17 cellular contexts compared by ENCODE assay signal in genomic region chr12:89597210-89597609, GRCh38.
"Had no signal": no experiment of that assay in that cellular context is flagged by ENCODE, and none has a peak within 500 bp of the region (broad histone marks: within the 10 kb centered on the region; RNA-seq: fewer than 3 reads in every experiment).

No MANE protein-coding gene starts in this region.

- H2AFZ ChIP-seq: hepatocyte had no signal

- H3K4me3 ChIP-seq: esophagus muscularis mucosa, hepatocyte, left ventricle myocardium inferior, suprapubic skin had no signal

- H3K4me3 Mint-ChIP-seq: activated CD4-positive, alpha-beta memory T cell treated with anti-CD3 and anti-CD28 coated beads for 36 hours; naive thymus-derived CD8-positive, alpha-beta T cell; T-helper 2 cell treated with Interferon-gamma antibody and Interleukin-4, amounts not matched to agents 5 μg/mL and 100 μg/mL, for 36 hours had no signal

- ATAC-seq: naive thymus-derived CD8-positive, alpha-beta T cell had no signal

- H3K27me3 ChIP-seq: esophagus muscularis mucosa, hepatocyte, suprapubic skin had no signal

- H3K4me2 ChIP-seq: hepatocyte had no signal

- H3K4me1 ChIP-seq: esophagus muscularis mucosa, left ventricle myocardium inferior, suprapubic skin had no signal

- H3K27ac ChIP-seq: esophagus muscularis mucosa, hepatocyte, left ventricle myocardium inferior, suprapubic skin had no signal

- H3K27ac Mint-ChIP-seq: T-helper 2 cell treated with Interferon-gamma antibody and Interleukin-4, amounts not matched to agents 5 μg/mL and 100 μg/mL, for 36 hours had no signal

- H3K9me3 Mint-ChIP-seq: activated CD4-positive, alpha-beta memory T cell treated with anti-CD3 and anti-CD28 coated beads for 36 hours; naive thymus-derived CD8-positive, alpha-beta T cell; T-helper 2 cell treated with Interferon-gamma antibody and Interleukin-4, amounts not matched to agents 5 μg/mL and 100 μg/mL, for 36 hours had no signal

- H3K27me3 Mint-ChIP-seq: activated CD4-positive, alpha-beta memory T cell treated with anti-CD3 and anti-CD28 coated beads for 36 hours; naive thymus-derived CD8-positive, alpha-beta T cell had no signal

- DNase-seq: activated CD4-positive, alpha-beta memory T cell treated with anti-CD3 and anti-CD28 coated beads for 36 hours; activated CD8-positive, alpha-beta memory T cell treated with anti-CD3 and anti-CD28 coated beads, Interleukin-2, amount 50 U/mL, for 4 hours; activated gamma-delta T cell treated with Interleukin-2 at 50 U/mL for 16 hours; caudate nucleus; islet precursor cell; left ventricle myocardium inferior; mesenchymal stem cell; naive thymus-derived CD8-positive, alpha-beta T cell; nucleus accumbens; posterior cingulate gyrus; stimulated activated CD4-positive, alpha-beta T cell treated with anti-CD3 and anti-CD28 coated beads, Interleukin-4, amount 100 ng/mL, for 1 hour; stimulated activated naive CD4-positive, alpha-beta T cell; trophoblast cell had no signal

- H3K79me2 ChIP-seq: hepatocyte had no signal

- H3K9me3 ChIP-seq: esophagus muscularis mucosa, left ventricle myocardium inferior, suprapubic skin had no signal
